ENCODE assay signal across 8 cellular contexts in the genomic region with DNA sequence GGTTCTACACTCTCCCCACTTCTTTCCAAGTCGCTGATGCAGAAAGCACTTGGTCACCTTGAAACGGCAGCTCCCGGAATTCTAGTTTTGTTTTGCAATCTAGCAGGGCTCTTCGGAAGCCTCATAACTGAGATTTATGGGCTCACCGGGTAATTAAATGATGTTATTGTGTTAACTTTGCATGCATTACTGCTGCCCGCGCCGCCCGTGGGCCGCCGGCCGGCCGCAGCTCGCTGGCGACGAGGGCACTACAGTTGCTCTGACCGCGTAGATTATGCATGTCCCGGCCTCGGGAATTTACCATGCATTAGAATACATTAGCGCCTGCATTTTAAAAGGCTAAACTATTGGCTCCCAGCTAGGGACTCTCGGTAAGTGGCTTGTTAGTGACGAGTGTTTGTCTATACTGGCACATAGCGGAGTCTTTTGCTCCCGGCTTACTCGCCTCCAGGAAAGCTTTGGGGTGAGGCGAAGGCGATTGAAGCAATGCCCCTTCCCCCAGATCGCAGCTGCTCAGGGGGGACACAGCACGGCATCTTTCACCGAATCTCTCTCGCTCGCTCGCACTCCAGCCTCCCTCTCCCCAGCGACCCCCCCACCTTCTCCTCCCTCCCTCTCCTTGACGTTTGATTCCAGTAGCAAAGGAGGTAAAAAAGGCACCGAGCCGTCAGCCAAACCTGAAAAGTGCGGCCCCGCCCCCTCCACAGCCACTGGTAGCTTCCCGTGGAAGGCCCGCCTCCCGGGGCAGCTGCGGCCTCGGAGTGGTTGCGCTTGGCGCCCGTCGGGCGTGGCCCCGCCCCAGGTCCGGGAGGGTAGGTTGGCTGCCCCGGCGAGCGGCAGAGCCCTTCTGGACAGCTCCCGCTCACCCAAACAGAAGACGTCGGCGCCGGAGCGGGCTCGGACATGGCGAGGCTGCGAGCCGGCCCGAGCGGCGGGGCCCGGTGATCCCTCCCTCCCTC. TPM values are rescaled to one million over a fixed set of nuclear protein-coding genes. Genes with fewer than 3 reads are reported as not detected.
DNase-seq lines count a peak whose midpoint lies in the region; ATAC-seq, FAIRE-seq and TF ChIP-seq lines count a peak whose summit lies in the region.

A gene (plus strand): TSS at position 839 of the 959 bp plus-strand sequence. CDS start 343 bp downstream, outside the sequence.

- no TSS peak for BruUV-seq in A673 (replicated peaks; lab: Mats Ljungman, UMichigan)

- DNase-seq in A673 (ENCODE audit: low spot score) (peak; percentile 97), RCC 7860 (ENCODE audit: low spot score) (peak; percentile 69), fibroblast of mammary gland (ENCODE audit: low read depth) (peak; percentile 88)
- DNase-seq in naive thymus-derived CD4-positive, alpha-beta T cell = peak in 8 of 9 donors; percentile 23 to 47 (median 40)
- DNase-seq in stimulated activated naive CD4-positive, alpha-beta T cell (lab: John Stamatoyannopoulos, UW) = peak in 5 of 6 experiments; percentile 21 to 48 (median 31)

- peaks cover 2% of the 10 kb centered on the region for H3K36me3 Mint-ChIP-seq in IgD-negative memory B cell
- H3K36me3 Mint-ChIP-seq in activated T-helper 17 cell treated with anti-CD3 and anti-CD28 coated beads, Interleukin-2, amount 50 U/mL, for 72 hours (ENCODE audit: low read depth) = peaks cover 28% of the 10 kb centered on the region
- H3K36me3 Mint-ChIP-seq in naive thymus-derived CD4-positive, alpha-beta T cell = peaks cover 0 to 5% (median 3%) of the 10 kb centered on the region in 5 donors

- peak within 1 kb of the TSS; percentile 63 to 92 (median 78) for H3K4me3 Mint-ChIP-seq in IgD-negative memory B cell
- H3K4me3 Mint-ChIP-seq in activated T-helper 17 cell treated with anti-CD3 and anti-CD28 coated beads, Interleukin-2, amount 50 U/mL, for 72 hours = peak within 1 kb of the TSS; percentile 50
- peak within 1 kb of the TSS; percentile 68 to 84 (median 76) for H3K4me3 Mint-ChIP-seq in naive thymus-derived CD4-positive, alpha-beta T cell

- peaks cover 18% of the 10 kb centered on the region for H3K4me1 ChIP-seq in A673 (ENCODE audit: insufficient read depth, low read length, poor library complexity, severe bottlenecking)
- peaks cover 1 to 12% of the 10 kb centered on the region in 2 donors for H3K4me1 ChIP-seq in naive thymus-derived CD4-positive, alpha-beta T cell (ENCODE audit: control insufficient read depth in 2 of 2, insufficient read depth in 2 of 2, low read length in 2 of 2)

- peak within 1 kb of the TSS; percentile 73 to 99 (median 87) for H3K27ac Mint-ChIP-seq in IgD-negative memory B cell
- no peak within 1 kb of the TSS for H3K27ac Mint-ChIP-seq in activated T-helper 17 cell treated with anti-CD3 and anti-CD28 coated beads, Interleukin-2, amount 50 U/mL, for 72 hours
- H3K27ac Mint-ChIP-seq in naive thymus-derived CD4-positive, alpha-beta T cell = peak within 1 kb of the TSS in 4 of 9 donors; percentile 8 to 77 (median 46)

- peaks cover 7 to 18% (median 12%) of the 10 kb centered on the region in 3 donors for H3K4me1 Mint-ChIP-seq in IgD-negative memory B cell
- H3K4me1 Mint-ChIP-seq in activated T-helper 17 cell treated with anti-CD3 and anti-CD28 coated beads, Interleukin-2, amount 50 U/mL, for 72 hours = peaks cover 7% of the 10 kb centered on the region
- H3K4me1 Mint-ChIP-seq in naive thymus-derived CD4-positive, alpha-beta T cell = peaks cover 20 to 64% (median 42%) of the 10 kb centered on the region in 7 donors

- H3K9me3 Mint-ChIP-seq in IgD-negative memory B cell = peaks cover 0 to 7% (median 5%) of the 10 kb centered on the region in 3 donors
- H3K9me3 Mint-ChIP-seq in activated T-helper 17 cell treated with anti-CD3 and anti-CD28 coated beads, Interleukin-2, amount 50 U/mL, for 72 hours = peaks cover 4% of the 10 kb centered on the region
- peaks cover 0 to 44% (median 13%) of the 10 kb centered on the region in 11 donors for H3K9me3 Mint-ChIP-seq in naive thymus-derived CD4-positive, alpha-beta T cell

- H3K4me3 ChIP-seq in A673 (ENCODE audit: low read depth, low read length, poor library complexity, severe bottlenecking) (peak within 1 kb of the TSS; percentile 45), fibroblast of mammary gland (ENCODE audit: control insufficient read depth, low read depth, low read length) (peak within 1 kb of the TSS; percentile 55)
- H3K4me3 ChIP-seq in naive thymus-derived CD4-positive, alpha-beta T cell (ENCODE audit: low read length) = peak within 1 kb of the TSS; percentile 27

- CTCF ChIA-PET in A673 (lab: Charles Lee) = interaction anchor here (0.6 to 0.7 kb wide), 3 partner anchors 35 to 1024 kb away, joined by 3 to 4 read pairs (median 4); no protein-coding TSS in a partner anchor
- CTCF ChIA-PET in naive thymus-derived CD4-positive, alpha-beta T cell (lab: Charles Lee) = no interaction called here

- H3K36me3 ChIP-seq in A673 (ENCODE audit: insufficient read depth, low read length, poor library complexity, severe bottlenecking) = no peaks in the 10 kb centered on the region
- no peaks in the 10 kb centered on the region for H3K36me3 ChIP-seq in naive thymus-derived CD4-positive, alpha-beta T cell (ENCODE audit: control insufficient read depth in 2 of 3, insufficient read depth in 3 of 3, low read length in 3 of 3)

- H3K27me3 Mint-ChIP-seq in IgD-negative memory B cell = peaks cover 78% of the 10 kb centered on the region
- H3K27me3 Mint-ChIP-seq in activated T-helper 17 cell treated with anti-CD3 and anti-CD28 coated beads, Interleukin-2, amount 50 U/mL, for 72 hours = peaks cover 67% of the 10 kb centered on the region
- H3K27me3 Mint-ChIP-seq in naive thymus-derived CD4-positive, alpha-beta T cell = peaks cover 78 to 90% (median 84%) of the 10 kb centered on the region in 5 donors

- H3K27ac ChIP-seq in A673 (ENCODE audit: low read depth, low read length, poor library complexity, severe bottlenecking) = no peak within 1 kb of the TSS
- no peak within 1 kb of the TSS for H3K27ac ChIP-seq in naive thymus-derived CD4-positive, alpha-beta T cell (ENCODE audit: low read depth, low read length)

- TF ChIP-seq CTCF in A673 (conservative IDR thresholded peaks at IDR 0.05; ENCODE audit: low read depth, low read length) (no peak), fibroblast of mammary gland (conservative IDR thresholded peaks at IDR 0.05; ENCODE audit: control insufficient read depth, insufficient read depth, low read depth, low read length) (no peak)

- no peaks in the 10 kb centered on the region for H3K9me3 ChIP-seq in A673 (ENCODE audit: low read depth, low read length, poor library complexity, severe bottlenecking)
- peaks cover 0 to 13% (median 0%) of the 10 kb centered on the region in 3 experiments for H3K9me3 ChIP-seq in naive thymus-derived CD4-positive, alpha-beta T cell (ENCODE audit: control insufficient read depth in 2 of 3, low read length in 3 of 3)

- peak; percentile 94 for ATAC-seq in GM19438 (IDR thresholded peaks at IDR 0.05; ENCODE audit: low read depth, unreplicated experiment)
- peak; percentile 82 for ATAC-seq in activated T-helper 17 cell treated with anti-CD3 and anti-CD28 coated beads, Interleukin-2, amount 50 U/mL, for 72 hours (replicated peaks)
- peak; percentile 87 for ATAC-seq in naive thymus-derived CD4-positive, alpha-beta T cell

- H3K27me3 ChIP-seq in A673 (replicated peaks; ENCODE audit: insufficient read depth, low read depth, low read length, poor library complexity) = peaks cover 91% of the 10 kb centered on the region
- peaks cover 8 to 44% of the 10 kb centered on the region in 2 donors for H3K27me3 ChIP-seq in naive thymus-derived CD4-positive, alpha-beta T cell (ENCODE audit: control insufficient read depth in 2 of 2, insufficient read depth in 2 of 2, low read length in 2 of 2)

- intact Hi-C loops in A673 (cut with micrococcal nuclease; ENCODE audit: unreplicated experiment) = loop anchor here (5.0 to 10.0 kb wide), 4 partner anchors 433 to 688 kb away; no protein-coding TSS in a partner anchor
- intact Hi-C loops in naive thymus-derived CD4-positive, alpha-beta T cell (cut with micrococcal nuclease) = loop anchor here in 1 of 2 donors (5.0 to 10.0 kb wide), 3 partner anchors 83 to 1837 kb away; a partner anchor contains a TSS

- FAIRE-seq in RCC 7860 (lab: Jason Lieb, UNC) = no peak

- POLR2A ChIA-PET in A673 (lab: Charles Lee; ENCODE audit: low non-redundant PET) = interaction anchor here (0.6 kb wide), 2 partner anchors 57 to 345 kb away, joined by 4 to 10 read pairs; no protein-coding TSS in a partner anchor
- POLR2A ChIA-PET in naive thymus-derived CD4-positive, alpha-beta T cell (lab: Charles Lee) = no interaction called here

RNA-seq across cellular contexts. Expression of the gene that starts here (rescaled TPM):
- total RNA-seq in A673 (2021) = 0.66 and 1.2 TPM in 2 replicates
- not detected for polyA plus RNA-seq in IgD-negative memory B cell
- under 1 TPM in 1 of 2 donors, not detected in 1; 0.52 TPM for total RNA-seq in activated T-helper 17 cell treated with anti-CD3 and anti-CD28 coated beads, Interleukin-2, amount 50 U/mL, for 72 hours
- not detected for total RNA-seq in naive thymus-derived CD4-positive, alpha-beta T cell
- polyA plus RNA-seq in naive thymus-derived CD4-positive, alpha-beta T cell = not detected

Comparison
In these comparisons a context has a peak if more than half of its experiments do, and no peak if none do; other contexts are left out.
1. Peak in ATAC-seq in activated T-helper 17 cell treated with anti-CD3 and anti-CD28 coated beads, Interleukin-2, amount 50 U/mL, for 72 hours; RNA of the gene not detected or under 1 TPM.
2. Peak in DNase-seq, ATAC-seq and H3K4me3 ChIP-seq in naive thymus-derived CD4-positive, alpha-beta T cell; RNA of the gene not detected or under 1 TPM.
3. DNase-seq: peak in every context shown above with its lines; median percentile 97 in A673; 88 in fibroblast of mammary gland; 69 in RCC 7860; 40 in naive thymus-derived CD4-positive, alpha-beta T cell; 31 in stimulated activated naive CD4-positive, alpha-beta T cell.